7 cellular contexts compared by ENCODE assay signal in genomic region chr5:181205402-181205734, GRCh38. TPM values are rescaled to one million over a fixed set of nuclear protein-coding genes. Genes with fewer than 3 reads are reported as not detected.
A peak's percentile ranks its signal among the peaks of the same experiment; 100 is the strongest.
DNase-seq lines count a peak whose midpoint lies in the region; ATAC-seq, FAIRE-seq and TF ChIP-seq lines count a peak whose summit lies in the region.
"Had no signal": no experiment of that assay in that cellular context is flagged by ENCODE, and none has a peak within 500 bp of the region (broad histone marks: within the 10 kb centered on the region; RNA-seq: fewer than 3 reads in every experiment).

No MANE protein-coding gene starts in this region.

- CTCF ChIA-PET in H1 (lab: Charles Lee; ENCODE audit: partially characterized antibody): interaction anchor here (0.8 to 14.5 kb wide), 5 partner anchors 8 to 69 kb away, joined by 3 to 197 read pairs (median 7); no protein-coding TSS in a partner anchor

- H3K27me3 ChIP-seq in KMS-11 (ENCODE audit: insufficient read depth, low read depth): no peaks in the 10 kb centered on the region
- peaks cover 28 to 61% (median 50%) of the 10 kb centered on the region in 4 experiments for H3K27me3 ChIP-seq in H1 (replicated peaks in 1 of 4; ENCODE audit: control insufficient read depth in 3 of 4, extremely low read depth in 1 of 4, insufficient read depth in 3 of 4, low read length in 3 of 4)

- H3K36me3 ChIP-seq in KMS-11 (ENCODE audit: insufficient read depth) (no peaks in the 10 kb centered on the region), H1 (ENCODE audit: control insufficient read depth in 2 of 4, insufficient read depth in 4 of 4, low read length in 3 of 4) (peaks cover 0 to 7% (median 0%) of the 10 kb centered on the region in 4 experiments; a peak in 1 of 8 replicates)

- no peak for TF ChIP-seq EP300 in H1 (IDR thresholded peaks at IDR 0.05; ENCODE audit: borderline replicate concordance in 1 of 2, low read depth in 2 of 2, low read length in 2 of 2)

- WGBS in H1 (ENCODE audit: extremely low coverage in 1 of 2, insufficient coverage in 1 of 2, insufficient read length in 1 of 2, insufficient replicate concordance in 2 of 2, low coverage in 1 of 2, low lambda C conversion rate in 2 of 2, missing lambda C conversion rate in 1 of 2), 2 experiments: 4% methylated on average over 26 of the region's 26 CpGs; no CpG with 5 or more reads in 1 of the 2 experiments

- H4K5ac ChIP-seq in H1 (ENCODE audit: insufficient read length, low read depth, low read length): no peak overlapping the region

- no peak overlapping the region for H3K56ac ChIP-seq in H1 (replicated peaks; ENCODE audit: insufficient read length, low read depth, low read length)

- H4K20me1 ChIP-seq in KMS-11 (ENCODE audit: insufficient read depth) (no peaks in the 10 kb centered on the region), H1 (replicated peaks in 1 of 2; ENCODE audit: control insufficient read depth in 1 of 2, insufficient read depth in 2 of 2, low read length in 2 of 2) (peaks cover 0 to 2% of the 10 kb centered on the region in 2 experiments)

- peaks cover 24% of the 10 kb centered on the region for H3K23me2 ChIP-seq in H1 (ENCODE audit: low read depth, low read length)

- no peaks in the 10 kb centered on the region for H3K79me1 ChIP-seq in H1 (ENCODE audit: low read depth, low read length)

- no peak for TF ChIP-seq POLR2A in H1 (IDR thresholded peaks at IDR 0.05; ENCODE audit: control extremely low read depth in 1 of 2, low read depth in 2 of 2, low read length in 2 of 2)

- no peak overlapping the region for H2BK5ac ChIP-seq in H1 (ENCODE audit: low read depth, low read length)

- no peak overlapping the region for H2AFZ ChIP-seq in KMS-11 (ENCODE audit: low read depth)
- no peak overlapping the region for H2AFZ ChIP-seq in H1 (ENCODE audit: low read length)

- H2AK5ac ChIP-seq in H1 (ENCODE audit: low read depth, low read length): no peak overlapping the region

- DNase-seq in H1 (ENCODE audit: low read depth in 1 of 2, low spot score in 2 of 2) (no peak), retinal pigment epithelial cell (ENCODE audit: low read depth) (no peak), amygdala (lab: John Stamatoyannopoulos, UW) (no peak)
- no peak for DNase-seq in stimulated activated CD4-positive, alpha-beta T cell treated with anti-CD3 and anti-CD28 coated beads, Interleukin-12 subunit alpha, Interleukin-12 subunit beta, amount 100 ng/mL, for 4 hours

- POLR2A ChIA-PET in H1 (lab: Charles Lee; ENCODE audit: partially characterized antibody): interaction anchor here (1.3 to 8.4 kb wide), 5 partner anchors 13 to 56 kb away, joined by 5 to 90 read pairs (median 32); partner anchors contain the start of genes RACK1 and TRIM52

- FAIRE-seq in H1 (lab: Jason Lieb, UNC): no peak

- TF ChIP-seq RAD21 in H1 (IDR thresholded peaks at IDR 0.05 in 1 of 2, conservative IDR thresholded peaks at IDR 0.05 in 1 of 2; ENCODE audit: low read depth in 2 of 2, low read length in 2 of 2): no peak

- H3K27ac ChIP-seq in KMS-11: no peak overlapping the region
- no peak overlapping the region for H3K27ac ChIP-seq in H1 (ENCODE audit: low read depth, low read length)

- no peak overlapping the region for H4K91ac ChIP-seq in H1 (replicated peaks; ENCODE audit: insufficient read length, low read length)

- H3K9ac ChIP-seq in KMS-11: no peak overlapping the region
- no peak overlapping the region for H3K9ac ChIP-seq in H1 (replicated peaks in 1 of 4; ENCODE audit: extremely low read depth in 1 of 4, low read depth in 3 of 4, low read length in 3 of 4)

- no peak overlapping the region for H2BK15ac ChIP-seq in H1 (ENCODE audit: low read length)

- no peaks in the 10 kb centered on the region for H3K9me3 ChIP-seq in H1 (ENCODE audit: insufficient read depth in 2 of 2, low read depth in 1 of 2, low read length in 1 of 2)

- no peak overlapping the region for H2BK20ac ChIP-seq in H1 (ENCODE audit: low read length)

- no peak for TF ChIP-seq CTCF in KMS-11 (conservative IDR thresholded peaks at IDR 0.05; ENCODE audit: low read depth, low read length)
- no peak for TF ChIP-seq CTCF in H1 (IDR thresholded peaks at IDR 0.05; ENCODE audit: control extremely low read depth in 1 of 3, insufficient read depth in 1 of 3, low read depth in 1 of 3, low read length in 3 of 3)
- no peak for TF ChIP-seq CTCF in retinal pigment epithelial cell (conservative IDR thresholded peaks at IDR 0.05; ENCODE audit: low read depth, low read length)

- no peak for ATAC-seq in GM19452 (IDR thresholded peaks at IDR 0.05; ENCODE audit: unreplicated experiment)

- H3K4me3 ChIP-seq in KMS-11 (IDR thresholded peaks at IDR 0.05; ENCODE audit: insufficient read depth, low read depth, low read length) (no peak overlapping the region), H1 (ENCODE audit: extremely low read depth in 1 of 4, insufficient read depth in 2 of 4, low read depth in 3 of 4, low read length in 4 of 4) (peak overlapping the region; percentile 55 to 87 (median 80)), retinal pigment epithelial cell (ENCODE audit: low read length) (peak overlapping the region; percentile 67)

- peaks cover 7% of the 10 kb centered on the region for H3K4me1 ChIP-seq in KMS-11 (ENCODE audit: low read depth, poor library complexity, severe bottlenecking)
- H3K4me1 ChIP-seq in H1 (replicated peaks in 1 of 4; ENCODE audit: control insufficient read depth in 3 of 4, insufficient read depth in 4 of 4, low read length in 3 of 4): peaks cover 0 to 13% (median 8%) of the 10 kb centered on the region in 4 experiments; a peak in 6 of 7 replicates

- H2BK12ac ChIP-seq in H1 (ENCODE audit: low read depth, low read length): no peak overlapping the region

- no peak overlapping the region for H3K14ac ChIP-seq in H1 (ENCODE audit: insufficient read length)

- no peak overlapping the region for H3K18ac ChIP-seq in H1 (ENCODE audit: extremely low read depth, low read length)

- peak overlapping the region; percentile 57; the same call in 1 of the 2 replicates for H3K4me2 ChIP-seq in KMS-11
- peak overlapping the region; percentile 93 to 99 for H3K4me2 ChIP-seq in H1 (ENCODE audit: insufficient read depth in 1 of 2, low read depth in 2 of 2, low read length in 2 of 2)

- H3K4ac ChIP-seq in H1 (replicated peaks; ENCODE audit: insufficient read length, low read depth, low read length): no peak overlapping the region

- H3K23ac ChIP-seq in H1 (ENCODE audit: insufficient read length): no peak overlapping the region

- H3K79me2 ChIP-seq in KMS-11 (ENCODE audit: insufficient read depth, low read depth) (no peaks in the 10 kb centered on the region), H1 (ENCODE audit: control insufficient read depth in 1 of 2, insufficient read depth in 2 of 2, low read length in 2 of 2) (no peaks in the 10 kb centered on the region)

- no peak overlapping the region for H4K8ac ChIP-seq in H1 (ENCODE audit: extremely low read depth, insufficient read depth, low read length)

- H2BK120ac ChIP-seq in H1 (replicated peaks; ENCODE audit: low read depth, low read length): no peak overlapping the region

RNA-seq across cellular contexts. Expression of gene TRIM7, which starts 0.4 kb away (rescaled TPM):
- total RNA-seq in H1 (2021; fragmentation: NEBNext Ultra II Directional; extraction: Animal tissue kit (Norgen Biotek cat#: 25700)): 0.44 and 0.47 TPM in 2 replicates
- polyA plus RNA-seq in H1 (2011; rRNA removed): 0.36 and 0.57 TPM in 2 replicates
- 0.62 TPM for polyA plus RNA-seq in H1 (2011; cell fraction: cytosol; rRNA removed)
- polyA plus RNA-seq in H1 (2011; cell fraction: nucleus; rRNA removed): 0.54 TPM
- polyA plus RNA-seq in H1 (2012, experiment 1 of 2): 0.35 to 1.0 TPM (median 0.45 TPM) in 4 replicates
- 0.55 TPM for polyA plus RNA-seq in H1 (2012, experiment 2 of 2)
- 0.53 TPM for polyA plus RNA-seq in H1 (2013, experiment 1 of 2)
- 0.28 TPM for polyA plus RNA-seq in H1 (2013, experiment 2 of 2)
- polyA minus RNA-seq in H1 (2011; rRNA and poly(A)+ RNA removed): 0.05 TPM in 1 of 2 replicates, not detected in the other
- polyA minus RNA-seq in H1 (2011; cell fraction: cytosol; rRNA and poly(A)+ RNA removed): not detected
- 0.60 TPM for polyA minus RNA-seq in H1 (2011; cell fraction: nucleus; rRNA and poly(A)+ RNA removed)

RNA-seq across cellular contexts. Expression of gene TRIM41, which starts 17.7 kb away (rescaled TPM):
- total RNA-seq in H1 (2021; fragmentation: NEBNext Ultra II Directional; extraction: Animal tissue kit (Norgen Biotek cat#: 25700)): 21.2 and 21.6 TPM in 2 replicates
- polyA plus RNA-seq in H1 (2011; rRNA removed): 12.9 and 18.0 TPM in 2 replicates
- 19.8 TPM for polyA plus RNA-seq in H1 (2011; cell fraction: cytosol; rRNA removed)
- 79.7 TPM for polyA plus RNA-seq in H1 (2011; cell fraction: nucleus; rRNA removed)
- polyA plus RNA-seq in H1 (2012, experiment 1 of 2): 19.4 to 26.5 TPM (median 23.3 TPM) in 4 replicates
- 10.8 TPM for polyA plus RNA-seq in H1 (2012, experiment 2 of 2)
- polyA plus RNA-seq in H1 (2013, experiment 1 of 2): 15.0 TPM
- polyA plus RNA-seq in H1 (2013, experiment 2 of 2): 13.5 TPM
- 4.7 and 7.7 TPM in 2 replicates for polyA minus RNA-seq in H1 (2011; rRNA and poly(A)+ RNA removed)
- polyA minus RNA-seq in H1 (2011; cell fraction: cytosol; rRNA and poly(A)+ RNA removed): 6.7 TPM
- 19.8 TPM for polyA minus RNA-seq in H1 (2011; cell fraction: nucleus; rRNA and poly(A)+ RNA removed)

RNA-seq across cellular contexts. Expression of gene RACK1, which starts 38.3 kb away (rescaled TPM):
- total RNA-seq in H1 (2021; fragmentation: NEBNext Ultra II Directional; extraction: Animal tissue kit (Norgen Biotek cat#: 25700)): 2,564 and 2,589 TPM in 2 replicates
- polyA plus RNA-seq in H1 (2011; rRNA removed): 7,578 and 7,971 TPM in 2 replicates
- polyA plus RNA-seq in H1 (2011; cell fraction: cytosol; rRNA removed): 6,759 TPM
- 7,543 TPM for polyA plus RNA-seq in H1 (2011; cell fraction: nucleus; rRNA removed)
- 3,817 to 4,876 TPM (median 4,535 TPM) in 4 replicates for polyA plus RNA-seq in H1 (2012, experiment 1 of 2)
- polyA plus RNA-seq in H1 (2012, experiment 2 of 2): 4,888 TPM
- 2,646 TPM for polyA plus RNA-seq in H1 (2013, experiment 1 of 2)
- polyA plus RNA-seq in H1 (2013, experiment 2 of 2): 2,607 TPM
- 7,141 and 7,318 TPM in 2 replicates for polyA minus RNA-seq in H1 (2011; rRNA and poly(A)+ RNA removed)
- 3,305 TPM for polyA minus RNA-seq in H1 (2011; cell fraction: cytosol; rRNA and poly(A)+ RNA removed)
- 3,286 TPM for polyA minus RNA-seq in H1 (2011; cell fraction: nucleus; rRNA and poly(A)+ RNA removed)

RNA-seq across cellular contexts. Expression of gene TRIM52, which starts 55.6 kb away (rescaled TPM):
- 5.7 and 6.2 TPM in 2 replicates for total RNA-seq in H1 (2021; fragmentation: NEBNext Ultra II Directional; extraction: Animal tissue kit (Norgen Biotek cat#: 25700))
- polyA plus RNA-seq in H1 (2011; rRNA removed): 2.3 and 4.2 TPM in 2 replicates
- polyA plus RNA-seq in H1 (2011; cell fraction: cytosol; rRNA removed): 6.2 TPM
- polyA plus RNA-seq in H1 (2011; cell fraction: nucleus; rRNA removed): 6.8 TPM
- 8.8 to 10.6 TPM (median 9.8 TPM) in 4 replicates for polyA plus RNA-seq in H1 (2012, experiment 1 of 2)
- polyA plus RNA-seq in H1 (2012, experiment 2 of 2): 0.70 TPM
- 5.1 TPM for polyA plus RNA-seq in H1 (2013, experiment 1 of 2)
- 4.3 TPM for polyA plus RNA-seq in H1 (2013, experiment 2 of 2)
- polyA minus RNA-seq in H1 (2011; rRNA and poly(A)+ RNA removed): 5.5 and 6.2 TPM in 2 replicates
- 2.3 TPM for polyA minus RNA-seq in H1 (2011; cell fraction: cytosol; rRNA and poly(A)+ RNA removed)
- 4.6 TPM for polyA minus RNA-seq in H1 (2011; cell fraction: nucleus; rRNA and poly(A)+ RNA removed)

RNA-seq across cellular contexts. Expression of gene OR2V2, which starts 58.0 kb away (rescaled TPM):
- not detected in 2 replicates for total RNA-seq in H1 (2021; fragmentation: NEBNext Ultra II Directional; extraction: Animal tissue kit (Norgen Biotek cat#: 25700))
- polyA plus RNA-seq in H1 (2011; rRNA removed): not detected in 2 replicates
- polyA plus RNA-seq in H1 (2011; cell fraction: cytosol; rRNA removed): not detected
- polyA plus RNA-seq in H1 (2011; cell fraction: nucleus; rRNA removed): not detected
- not detected in 4 replicates for polyA plus RNA-seq in H1 (2012, experiment 1 of 2)
- polyA plus RNA-seq in H1 (2012, experiment 2 of 2): not detected
- polyA plus RNA-seq in H1 (2013, experiment 1 of 2): not detected
- polyA plus RNA-seq in H1 (2013, experiment 2 of 2): not detected
- not detected in 2 replicates for polyA minus RNA-seq in H1 (2011; rRNA and poly(A)+ RNA removed)
- not detected for polyA minus RNA-seq in H1 (2011; cell fraction: cytosol; rRNA and poly(A)+ RNA removed)
- not detected for polyA minus RNA-seq in H1 (2011; cell fraction: nucleus; rRNA and poly(A)+ RNA removed)
- total RNA-seq: glomerular endothelial cell had no signal
